ENCODE assay signal across 1 cellular context in genomic region chr6:2841264-2842138, GRCh38.
TF ChIP-seq lines count a peak whose summit lies in the region.

SERPINB1 (minus strand) TSS chr6:2841863; CDS start chr6:2840586, 1,277 bp downstream.

TF ChIP-seq in K562, 482 proteins besides CTCF, POLR2A, EP300 and RAD21 (continued from another document and continues in another):
- TF ChIP-seq ZHX1 (conservative IDR thresholded peaks at IDR 0.05; ENCODE audit: low read length) (no peak), ZNF384 (IDR thresholded peaks at IDR 0.05; ENCODE audit: low read depth, low read length) (no peak; the same call in 1 of the 2 replicates), PRMT5 (CRISPR knock-in tag; IDR thresholded peaks at IDR 0.05) (no peak), FOXA1 (IDR thresholded peaks at IDR 0.05; ENCODE audit: borderline replicate concordance) (no peak), ZNF592 (IDR thresholded peaks at IDR 0.05) (peak; percentile 76; the same call in 1 of the 2 replicates), GTF2E2 (tag; IDR thresholded peaks at IDR 0.05) (peak; percentile 77; the same call in 1 of the 2 replicates), CHD7 (IDR thresholded peaks at IDR 0.05; ENCODE audit: low read depth, low read length) (no peak), PRDM10 (IDR thresholded peaks at IDR 0.05; ENCODE audit: partially characterized antibody) (peak; percentile 22), DNMT1 (IDR thresholded peaks at IDR 0.05) (no peak), ZBTB17 (CRISPR knock-in tag; IDR thresholded peaks at IDR 0.05) (no peak), POLR3A (IDR thresholded peaks at IDR 0.05; ENCODE audit: borderline replicate concordance, extremely low read depth, insufficient read depth, insufficient read length) (no peak), ETV6 (IDR thresholded peaks at IDR 0.05; ENCODE audit: borderline replicate concordance in 1 of 2, low read depth in 2 of 2, low read length in 1 of 2) (peak; percentile 86 to 94), ETV6 (CRISPR knock-in tag; IDR thresholded peaks at IDR 0.05; ENCODE audit: borderline replicate concordance) (no peak), YBX1 (IDR thresholded peaks at IDR 0.05) (no peak), HMGXB4 (CRISPR knock-in tag; IDR thresholded peaks at IDR 0.05) (no peak), E2F1 (CRISPR knock-in tag; IDR thresholded peaks at IDR 0.05) (no peak), ZNF639 (CRISPR knock-in tag; conservative IDR thresholded peaks at IDR 0.05 in 1 of 2, IDR thresholded peaks at IDR 0.05 in 1 of 2) (peak in 1 of 2 experiments; percentile 99; a peak in 2 of 4 replicates), ZNF274 (IDR thresholded peaks at IDR 0.05; ENCODE audit: borderline replicate concordance, low read depth, low read length) (no peak), SLC30A9 (CRISPR knock-in tag; IDR thresholded peaks at IDR 0.05) (no peak), EWSR1 (IDR thresholded peaks at IDR 0.05; ENCODE audit: borderline replicate concordance, low read depth, partially characterized antibody) (no peak), KLF1 (tag; IDR thresholded peaks at IDR 0.05) (peak; percentile 94)
